31 cellular contexts compared by ENCODE assay signal in genomic region chr2:238956676-238957075, GRCh38.
DNase-seq lines count a peak whose midpoint lies in the region; ATAC-seq and TF ChIP-seq lines count a peak whose summit lies in the region.
"Had no signal": no experiment of that assay in that cellular context is flagged by ENCODE, and none has a peak within 500 bp of the region (broad histone marks: within the 10 kb centered on the region; RNA-seq: fewer than 3 reads in every experiment).

No MANE protein-coding gene starts in this region.

- no peak overlapping the region for H3K27ac ChIP-seq in vagina
- H3K27ac ChIP-seq: right atrium auricular region, SK-N-MC had no signal

- H3K9me3 ChIP-seq in vagina (no peaks in the 10 kb centered on the region), BE2C (no peaks in the 10 kb centered on the region)
- H3K9me3 ChIP-seq: right atrium auricular region had no signal

- H3K4me3 ChIP-seq in vagina (no peak overlapping the region), BE2C (ENCODE audit: low read depth, low read length) (no peak overlapping the region)
- H3K4me3 ChIP-seq: right atrium auricular region, SK-N-MC, smooth muscle cell had no signal

- no peak for TF ChIP-seq POLR2A in vagina (IDR thresholded peaks at IDR 0.05)

- peak overlapping the region; percentile 81 for H3K27ac Mint-ChIP-seq in central memory CD8-positive, alpha-beta T cell (ENCODE audit: low read depth)
- H3K27ac Mint-ChIP-seq: activated naive CD8-positive, alpha-beta T cell treated with anti-CD3 and anti-CD28 coated beads, Interleukin-2, amount 10 ng/mL, durations not matched to agents 7 days and 5 days; CD8-positive, alpha-beta T cell; mesothelial cell of epicardium had no signal

- DNase-seq in NCI-H748 (lab: John Stamatoyannopoulos, UW; ENCODE audit: unreplicated experiment) (peak; percentile 56), NCI-H748 treated with DMSO at 0.1 percent for 48 hours (lab: John Stamatoyannopoulos, UW) (no peak), NCI-H2029 treated with DMSO at 0.1 percent for 48 hours (lab: John Stamatoyannopoulos, UW) (peak; percentile 29), vagina (ENCODE audit: extremely low spot score in 2 of 2) (peak; percentile 40 to 74), T-helper 9 cell (no peak), BE2C (no peak)
- DNase-seq in central memory CD8-positive, alpha-beta T cell (ENCODE audit: low spot score in 2 of 2): no peak
- DNase-seq: activated CD4-positive, CD25-positive, alpha-beta regulatory T cell; activated gamma-delta T cell treated with Interleukin-2 at 50 U/mL for 16 hours; activated naive CD8-positive, alpha-beta T cell treated with anti-CD3 and anti-CD28 coated beads, Interleukin-2, amount 10 ng/mL, durations not matched to agents 7 days and 5 days; activated T-cell treated with anti-CD3 and anti-CD28 coated beads, Interleukin-2, amount 50 U/mL, for 4 hours; AML-193; CD8-positive, alpha-beta T cell; DMS53; foreskin fibroblast; GDM1; Kasumi-1; left ventricle myocardium superior; NCI-H1694 treated with DMSO at 0.1 percent for 48 hours; NCI-H446 treated with DMSO at 0.1 percent for 48 hours; OCI-M1; posterior cingulate gyrus; stimulated activated CD4-positive, alpha-beta T cell treated with anti-CD3 and anti-CD28 coated beads, Interleukin-1b, Interleukin-23, amount 100 ng/mL, for 48 hours; stimulated activated naive CD4-positive, alpha-beta T cell treated with Interleukin-2 at 50 U/mL for 16 hours; T-helper 1 cell had no signal

- no peaks in the 10 kb centered on the region for H3K9me3 Mint-ChIP-seq in central memory CD8-positive, alpha-beta T cell
- H3K9me3 Mint-ChIP-seq: activated naive CD8-positive, alpha-beta T cell treated with anti-CD3 and anti-CD28 coated beads, Interleukin-2, amount 10 ng/mL, durations not matched to agents 7 days and 5 days; activated T-cell treated with anti-CD3 and anti-CD28 coated beads, Interleukin-2, amount 50 U/mL, for 4 hours; CD8-positive, alpha-beta T cell had no signal

- ATAC-seq in central memory CD8-positive, alpha-beta T cell (replicated peaks; ENCODE audit: extremely low read depth, poor library complexity, severe bottlenecking): no peak
- ATAC-seq in HG03460 (IDR thresholded peaks at IDR 0.05; ENCODE audit: unreplicated experiment): no peak
- ATAC-seq: activated T-cell treated with anti-CD3 and anti-CD28 coated beads, Interleukin-2, amount 50 U/mL, for 4 hours; CD8-positive, alpha-beta T cell; HCT116; left ventricle myocardium superior had no signal

- H3K4me1 Mint-ChIP-seq in central memory CD8-positive, alpha-beta T cell: no peaks in the 10 kb centered on the region
- H3K4me1 Mint-ChIP-seq: activated naive CD8-positive, alpha-beta T cell treated with anti-CD3 and anti-CD28 coated beads, Interleukin-2, amount 10 ng/mL, durations not matched to agents 7 days and 5 days had no signal

- TF ChIP-seq CTCF in vagina (IDR thresholded peaks at IDR 0.05): no peak
- no peak for TF ChIP-seq CTCF in BE2C (IDR thresholded peaks at IDR 0.05; ENCODE audit: low read depth, low read length)

- H3K36me3 Mint-ChIP-seq in central memory CD8-positive, alpha-beta T cell (ENCODE audit: insufficient read depth): peaks cover 1% of the 10 kb centered on the region
- H3K36me3 Mint-ChIP-seq: activated naive CD8-positive, alpha-beta T cell treated with anti-CD3 and anti-CD28 coated beads, Interleukin-2, amount 10 ng/mL, durations not matched to agents 7 days and 5 days; CD8-positive, alpha-beta T cell had no signal

- no peak overlapping the region for H3K4me3 Mint-ChIP-seq in central memory CD8-positive, alpha-beta T cell
- H3K4me3 Mint-ChIP-seq: activated naive CD8-positive, alpha-beta T cell treated with anti-CD3 and anti-CD28 coated beads, Interleukin-2, amount 10 ng/mL, durations not matched to agents 7 days and 5 days; activated T-cell treated with anti-CD3 and anti-CD28 coated beads, Interleukin-2, amount 50 U/mL, for 4 hours; CD8-positive, alpha-beta T cell; mesothelial cell of epicardium had no signal

- H3K4me1 ChIP-seq in vagina (peaks cover 11% of the 10 kb centered on the region), BE2C (no peaks in the 10 kb centered on the region)
- H3K4me1 ChIP-seq: right atrium auricular region had no signal

- peaks cover 85% of the 10 kb centered on the region for H3K27me3 Mint-ChIP-seq in central memory CD8-positive, alpha-beta T cell

- intact Hi-C loops in vagina (cut with DNase I): no loop called here

- no peaks in the 10 kb centered on the region for H3K36me3 ChIP-seq in vagina
- H3K36me3 ChIP-seq in BE2C: no peaks in the 10 kb centered on the region
- H3K36me3 ChIP-seq: right atrium auricular region had no signal

- H3K27me3 ChIP-seq in vagina (no peaks in the 10 kb centered on the region), BE2C (peaks cover 6% of the 10 kb centered on the region)
- H3K27me3 ChIP-seq: right atrium auricular region had no signal

Comparison
In these comparisons a context has a peak if more than half of its experiments do, and no peak if none do; other contexts are left out.
1. DNase-seq: peak in NCI-H748 (single experiment), NCI-H2029 treated with DMSO at 0.1 percent for 48 hours (single experiment) and vagina (2 of 2); none in NCI-H748 treated with DMSO at 0.1 percent for 48 hours (single experiment), central memory CD8-positive, alpha-beta T cell (0 of 2), T-helper 9 cell (single experiment) and BE2C (single experiment).